In the genomic region with DNA sequence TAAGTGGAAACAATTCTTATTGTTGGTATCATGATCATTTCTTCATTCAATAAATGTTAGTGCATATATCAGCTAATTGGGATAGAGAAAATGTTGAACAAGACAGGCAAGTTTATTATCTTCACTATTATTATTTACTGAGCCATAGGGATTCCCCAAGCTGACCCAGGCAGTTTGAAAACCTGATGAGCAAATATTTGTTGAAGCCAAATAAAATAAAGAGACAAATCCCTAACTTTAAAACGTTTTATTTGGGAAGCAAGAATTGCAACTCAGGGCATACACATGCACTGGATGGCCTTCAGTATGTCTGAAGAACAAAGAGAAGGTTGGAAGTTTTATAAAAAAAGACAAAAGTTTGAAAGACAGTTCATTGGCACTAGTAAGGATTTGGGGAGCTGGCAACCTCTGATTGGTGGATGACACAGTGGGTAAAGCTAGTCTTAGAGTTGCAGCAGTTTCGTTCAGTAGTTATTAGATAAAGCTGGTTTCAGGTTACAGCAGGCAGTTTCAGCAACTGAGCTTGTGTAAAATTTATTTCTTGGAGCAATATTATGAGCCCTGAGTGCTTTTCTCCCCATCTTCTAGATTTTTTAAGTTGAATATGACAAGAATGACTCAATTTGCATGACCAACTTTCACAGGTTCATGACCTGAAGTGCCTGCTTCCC, we compare ENCODE assay signal across 33 cellular contexts. TPM values are rescaled to one million over a fixed set of nuclear protein-coding genes. Genes with fewer than 3 reads are reported as not detected.
"Had no signal": no experiment of that assay in that cellular context is flagged by ENCODE, and none has a peak within 500 bp of the region (broad histone marks: within the 10 kb centered on the region; RNA-seq: fewer than 3 reads in every experiment).

No MANE protein-coding gene starts in this region.

- H3K4me1 Mint-ChIP-seq: activated CD4-positive, alpha-beta T cell treated with anti-CD3 and anti-CD28 coated beads, Interleukin-2, amount 10 ng/mL, durations not matched to agents 24 days and 14 days; activated naive CD8-positive, alpha-beta T cell treated with anti-CD3 and anti-CD28 coated beads for 36 hours; natural killer cell; stimulated activated memory B cell treated with anti-CD40 and anti-IgM and Interleukin-4, amounts not matched to agents 10 μg/mL and 1 μg/mL and 100 μg/mL, for 72 hours; stimulated activated naive CD8-positive, alpha-beta T cell treated with anti-CD3 and anti-CD28 coated beads, Interleukin-15, amount 100 ng/mL, for 72 hours had no signal

- H3K27ac Mint-ChIP-seq: activated CD4-positive, alpha-beta memory T cell treated with anti-CD3 and anti-CD28 coated beads for 36 hours; activated CD4-positive, alpha-beta T cell treated with anti-CD3 and anti-CD28 coated beads, Interleukin-2, amount 10 ng/mL, durations not matched to agents 24 days and 14 days; activated naive CD4-positive, alpha-beta T cell treated with anti-CD3 and anti-CD28 coated beads for 36 hours; activated naive CD8-positive, alpha-beta T cell treated with anti-CD3 and anti-CD28 coated beads for 36 hours; activated T-helper 1 cell treated with anti-CD3 and anti-CD28 coated beads, Interleukin-12 subunit alpha, Interleukin-12 subunit beta, Interleukin-2, Interleukin-4 antibody, amounts not matched to agents 30 ng/mL and 10 ng/mL and 1 ng/mL, durations not matched to agents 14 hours and 24 hours and 36 hours; natural killer cell; stimulated activated memory B cell treated with anti-CD40 and anti-IgM and Interleukin-4, amounts not matched to agents 10 μg/mL and 1 μg/mL and 100 μg/mL, for 72 hours; stimulated activated naive CD8-positive, alpha-beta T cell treated with anti-CD3 and anti-CD28 coated beads, Interleukin-15, amount 100 ng/mL, for 72 hours; T-helper 17 cell had no signal

- H3K27ac ChIP-seq: adrenal gland, ascending aorta, esophagus muscularis mucosa, heart right ventricle, left lung, spleen, thyroid gland, upper lobe of left lung, vagina had no signal

- H3K9me3 Mint-ChIP-seq: activated CD4-positive, alpha-beta memory T cell treated with anti-CD3 and anti-CD28 coated beads for 36 hours; activated CD4-positive, alpha-beta T cell treated with anti-CD3 and anti-CD28 coated beads, Interleukin-2, amount 10 ng/mL, durations not matched to agents 24 days and 14 days; activated naive CD8-positive, alpha-beta T cell treated with anti-CD3 and anti-CD28 coated beads for 36 hours; activated T-helper 1 cell treated with anti-CD3 and anti-CD28 coated beads, Interleukin-12 subunit alpha, Interleukin-12 subunit beta, Interleukin-2, Interleukin-4 antibody, amounts not matched to agents 30 ng/mL and 10 ng/mL and 1 ng/mL, durations not matched to agents 14 hours and 24 hours and 36 hours; stimulated activated naive CD8-positive, alpha-beta T cell treated with anti-CD3 and anti-CD28 coated beads, Interleukin-15, amount 100 ng/mL, for 72 hours had no signal

- H3K9me3 ChIP-seq: adrenal gland, ascending aorta, thyroid gland, upper lobe of left lung, vagina had no signal

- H3K4me3 Mint-ChIP-seq: activated CD4-positive, alpha-beta memory T cell treated with anti-CD3 and anti-CD28 coated beads for 36 hours; activated CD4-positive, alpha-beta T cell treated with anti-CD3 and anti-CD28 coated beads, Interleukin-2, amount 10 ng/mL, durations not matched to agents 24 days and 14 days; activated naive CD4-positive, alpha-beta T cell treated with anti-CD3 and anti-CD28 coated beads for 36 hours; activated naive CD8-positive, alpha-beta T cell treated with anti-CD3 and anti-CD28 coated beads for 36 hours; activated T-helper 1 cell treated with anti-CD3 and anti-CD28 coated beads, Interleukin-12 subunit alpha, Interleukin-12 subunit beta, Interleukin-2, Interleukin-4 antibody, amounts not matched to agents 30 ng/mL and 10 ng/mL and 1 ng/mL, durations not matched to agents 14 hours and 24 hours and 36 hours; natural killer cell; stimulated activated memory B cell treated with anti-CD40 and anti-IgM and Interleukin-4, amounts not matched to agents 10 μg/mL and 1 μg/mL and 100 μg/mL, for 72 hours; stimulated activated naive CD8-positive, alpha-beta T cell treated with anti-CD3 and anti-CD28 coated beads, Interleukin-15, amount 100 ng/mL, for 72 hours; T-helper 17 cell had no signal

- H3K36me3 Mint-ChIP-seq: activated CD4-positive, alpha-beta memory T cell treated with anti-CD3 and anti-CD28 coated beads for 36 hours; activated naive CD8-positive, alpha-beta T cell treated with anti-CD3 and anti-CD28 coated beads for 36 hours; natural killer cell; stimulated activated memory B cell treated with anti-CD40 and anti-IgM and Interleukin-4, amounts not matched to agents 10 μg/mL and 1 μg/mL and 100 μg/mL, for 72 hours had no signal

- H3K27me3 Mint-ChIP-seq: activated CD4-positive, alpha-beta T cell treated with anti-CD3 and anti-CD28 coated beads, Interleukin-2, amount 10 ng/mL, durations not matched to agents 24 days and 14 days had no signal

- H3K36me3 ChIP-seq: adrenal gland, ascending aorta, esophagus muscularis mucosa, heart right ventricle, left lung, spleen, thyroid gland, upper lobe of left lung, vagina had no signal

- H3K4me1 ChIP-seq: adrenal gland, ascending aorta, esophagus muscularis mucosa, heart right ventricle, left lung, spleen, thyroid gland, upper lobe of left lung, vagina had no signal

- ATAC-seq: heart right ventricle; left lung; natural killer cell; right cardiac atrium; stimulated activated memory B cell treated with anti-CD40 and anti-IgM and Interleukin-4, amounts not matched to agents 10 μg/mL and 1 μg/mL and 100 μg/mL, for 72 hours; stimulated activated naive CD8-positive, alpha-beta T cell treated with anti-CD3 and anti-CD28 coated beads, Interleukin-15, amount 100 ng/mL, for 72 hours; T-helper 17 cell had no signal

- H3K27me3 ChIP-seq: adrenal gland, ascending aorta, esophagus muscularis mucosa, heart right ventricle, left lung, spleen, thyroid gland, upper lobe of left lung, vagina had no signal

- DNase-seq: activated CD4-positive, alpha-beta memory T cell treated with anti-CD3 and anti-CD28 coated beads for 36 hours; activated CD4-positive, alpha-beta T cell treated with anti-CD3 and anti-CD28 coated beads, Interleukin-2, amount 10 ng/mL, durations not matched to agents 24 days and 14 days; activated CD4-positive, CD25-positive, alpha-beta regulatory T cell treated with anti-CD3 and anti-CD28 coated beads, Interleukin-2, amount 50 U/mL, for 72 hours; activated CD8-positive, alpha-beta memory T cell treated with anti-CD3 and anti-CD28 coated beads, Interleukin-2, amount 50 U/mL, for 4 hours; activated effector memory CD4-positive, alpha-beta T cell treated with anti-CD3 and anti-CD28 coated beads, Interleukin-2, amount 50 U/mL, for 16 hours; activated naive CD4-positive, alpha-beta T cell treated with anti-CD3 and anti-CD28 coated beads for 36 hours; activated naive CD8-positive, alpha-beta T cell treated with anti-CD3 and anti-CD28 coated beads for 36 hours; activated T-cell treated with anti-CD3 and anti-CD28 coated beads, Interleukin-2, amount 50 U/mL, for 1 hour; adrenal gland; caudate nucleus; foreskin melanocyte; heart right ventricle; kidney glomerular epithelial cell; left lung; mesendoderm; natural killer cell; right cardiac atrium; spleen; stimulated activated CD4-positive, alpha-beta T cell treated with anti-CD3 and anti-CD28 coated beads, Interleukin-2, amount 100 ng/mL, for 48 hours; stimulated activated naive CD8-positive, alpha-beta T cell treated with anti-CD3 and anti-CD28 coated beads, Interleukin-15, amount 100 ng/mL, for 72 hours; substantia nigra; T-helper 17 cell; T1000; thyroid gland; upper lobe of left lung had no signal

- H3K4me3 ChIP-seq: adrenal gland, ascending aorta, esophagus muscularis mucosa, heart right ventricle, left lung, lung, spleen, thyroid gland, upper lobe of left lung, vagina had no signal

RNA-seq across cellular contexts. Expression of a gene that starts 44.7 kb away (rescaled TPM):
- total RNA-seq: activated CD4-positive, alpha-beta memory T cell treated with anti-CD3 and anti-CD28 coated beads for 36 hours; activated CD4-positive, alpha-beta T cell treated with anti-CD3 and anti-CD28 coated beads, Interleukin-2, amount 10 ng/mL, durations not matched to agents 24 days and 14 days; activated CD8-positive, alpha-beta memory T cell treated with anti-CD3 and anti-CD28 coated beads for 36 hours; activated naive CD4-positive, alpha-beta T cell treated with anti-CD3 and anti-CD28 coated beads for 36 hours; activated naive CD8-positive, alpha-beta T cell treated with anti-CD3 and anti-CD28 coated beads for 36 hours; activated T-helper 1 cell treated with anti-CD3 and anti-CD28 coated beads, Interleukin-12 subunit alpha, Interleukin-12 subunit beta, Interleukin-2, Interleukin-4 antibody, amounts not matched to agents 30 ng/mL and 10 ng/mL and 1 ng/mL, durations not matched to agents 14 hours and 24 hours and 36 hours; glomerular endothelial cell; T-helper 17 cell had no signal
